Comparison of ENCODE assay signal across 12 cellular contexts in genomic region chr14:105162374-105162979, GRCh38. TPM values are rescaled to one million over a fixed set of nuclear protein-coding genes. Genes with fewer than 3 reads are reported as not detected.
DNase-seq lines count a peak whose midpoint lies in the region; ATAC-seq, FAIRE-seq and TF ChIP-seq lines count a peak whose summit lies in the region.
"Had no signal": no experiment of that assay in that cellular context is flagged by ENCODE, and none has a peak within 500 bp of the region (broad histone marks: within the 10 kb centered on the region; RNA-seq: fewer than 3 reads in every experiment).

No MANE protein-coding gene starts in this region.

- no peaks in the 10 kb centered on the region for H3K36me3 Mint-ChIP-seq in activated CD8-positive, alpha-beta memory T cell treated with anti-CD3 and anti-CD28 coated beads, Interleukin-2, amount 10 ng/mL, durations not matched to agents 7 days and 5 days
- no peaks in the 10 kb centered on the region for H3K36me3 Mint-ChIP-seq in type B pancreatic cell
- H3K36me3 Mint-ChIP-seq: activated naive CD4-positive, alpha-beta T cell treated with anti-CD3 and anti-CD28 coated beads, Interleukin-2, amount 50 U/mL, for 72 hours had no signal

- no peak overlapping the region for H3K4me3 ChIP-seq in NT2/D1 (ENCODE audit: insufficient read length, low read depth)
- no peak overlapping the region for H3K4me3 ChIP-seq in kidney (ENCODE audit: low read length in 2 of 2)
- H3K4me3 ChIP-seq: tibial artery had no signal

- H3K9me3 ChIP-seq in NT2/D1 (ENCODE audit: insufficient read depth, low read length) (no peaks in the 10 kb centered on the region), kidney (ENCODE audit: control insufficient read depth in 1 of 2, low read length in 2 of 2) (no peaks in the 10 kb centered on the region)
- H3K9me3 ChIP-seq: tibial artery had no signal

- no peaks in the 10 kb centered on the region for H3K27me3 ChIP-seq in NT2/D1 (ENCODE audit: insufficient read depth, insufficient read length)

- H3K27ac ChIP-seq in kidney (ENCODE audit: low read depth in 2 of 2, low read length in 2 of 2), result no peak overlapping the region
- H3K27ac ChIP-seq: tibial artery had no signal

- DNase-seq in activated CD8-positive, alpha-beta memory T cell treated with anti-CD3 and anti-CD28 coated beads, Interleukin-2, amount 10 ng/mL, durations not matched to agents 7 days and 5 days, result peak; percentile 74
- DNase-seq in activated CD8-positive, alpha-beta memory T cell treated with anti-CD3 and anti-CD28 coated beads for 24 hours, result no peak
- DNase-seq in NT2/D1 (ENCODE audit: low read depth, low spot score) (no peak), kidney (peak; percentile 89), type B pancreatic cell (ENCODE audit: extremely low spot score, unreplicated experiment) (no peak), SIG-M5 treated with dmso at 0.1 percent for 504 hours (lab: John Stamatoyannopoulos, UW; ENCODE audit: unreplicated experiment) (no peak)
- DNase-seq in stimulated activated naive CD8-positive, alpha-beta T cell treated with anti-CD3 and anti-CD28 coated beads, Interleukin-15, Interleukin-2, amounts not matched to agents 100 U/mL and 50 U/mL, for 24 hours, result no peak
- DNase-seq: ACHN, NCI-H146, tibial artery had no signal

- intact Hi-C loops in kidney (cut with DNase I), result no loop called here

- TF ChIP-seq CTCF in kidney (IDR thresholded peaks at IDR 0.05; ENCODE audit: borderline replicate concordance, extremely low read depth, insufficient read depth), result no peak
- no peak for TF ChIP-seq CTCF in type B pancreatic cell (conservative IDR thresholded peaks at IDR 0.05)

- peaks cover 41% of the 10 kb centered on the region for H3K4me1 ChIP-seq in NT2/D1 (ENCODE audit: insufficient read depth, insufficient read length)
- peaks cover 0 to 4% of the 10 kb centered on the region in 2 donors for H3K4me1 ChIP-seq in kidney (ENCODE audit: control insufficient read depth in 1 of 2, insufficient read depth in 1 of 2, low read depth in 1 of 2, low read length in 2 of 2)

- H3K4me3 Mint-ChIP-seq in activated CD8-positive, alpha-beta memory T cell treated with anti-CD3 and anti-CD28 coated beads, Interleukin-2, amount 10 ng/mL, durations not matched to agents 7 days and 5 days, result no peak overlapping the region
- H3K4me3 Mint-ChIP-seq in type B pancreatic cell, result no peak overlapping the region

- no peaks in the 10 kb centered on the region for H3K4me1 Mint-ChIP-seq in activated CD8-positive, alpha-beta memory T cell treated with anti-CD3 and anti-CD28 coated beads, Interleukin-2, amount 10 ng/mL, durations not matched to agents 7 days and 5 days
- no peaks in the 10 kb centered on the region for H3K4me1 Mint-ChIP-seq in type B pancreatic cell (ENCODE audit: unreplicated experiment)

- no peaks in the 10 kb centered on the region for H3K9me3 Mint-ChIP-seq in activated CD8-positive, alpha-beta memory T cell treated with anti-CD3 and anti-CD28 coated beads, Interleukin-2, amount 10 ng/mL, durations not matched to agents 7 days and 5 days (ENCODE audit: low read depth)
- no peaks in the 10 kb centered on the region for H3K9me3 Mint-ChIP-seq in type B pancreatic cell
- H3K9me3 Mint-ChIP-seq: activated naive CD4-positive, alpha-beta T cell treated with anti-CD3 and anti-CD28 coated beads, Interleukin-2, amount 50 U/mL, for 72 hours had no signal

- H3K27me3 Mint-ChIP-seq in activated CD8-positive, alpha-beta memory T cell treated with anti-CD3 and anti-CD28 coated beads, Interleukin-2, amount 10 ng/mL, durations not matched to agents 7 days and 5 days, result peaks cover 8% of the 10 kb centered on the region
- peaks cover 9% of the 10 kb centered on the region for H3K27me3 Mint-ChIP-seq in type B pancreatic cell

- CTCF ChIA-PET in activated CD8-positive, alpha-beta memory T cell treated with anti-CD3 and anti-CD28 coated beads, Interleukin-2, amount 10 ng/mL, durations not matched to agents 7 days and 5 days (lab: Charles Lee), result interaction anchor here (2.6 kb wide), 1 partner anchor 72 kb away, joined by 7 read pairs; no protein-coding TSS in a partner anchor

- H3K9ac ChIP-seq in NT2/D1 (ENCODE audit: insufficient read length, low read depth) (peak overlapping the region; percentile 28), kidney (ENCODE audit: low read length in 2 of 2) (no peak overlapping the region)

- FAIRE-seq in kidney (lab: Jason Lieb, UNC), result no peak

- peaks cover 3% of the 10 kb centered on the region for H3K36me3 ChIP-seq in NT2/D1 (ENCODE audit: insufficient read depth, insufficient read length, low read length)
- H3K36me3 ChIP-seq in kidney (ENCODE audit: control insufficient read depth in 1 of 2, insufficient read depth in 2 of 2, low read length in 2 of 2), result no peaks in the 10 kb centered on the region
- H3K36me3 ChIP-seq: tibial artery had no signal

- H3K27ac Mint-ChIP-seq in activated CD8-positive, alpha-beta memory T cell treated with anti-CD3 and anti-CD28 coated beads, Interleukin-2, amount 10 ng/mL, durations not matched to agents 7 days and 5 days, result no peak overlapping the region
- no peak overlapping the region for H3K27ac Mint-ChIP-seq in type B pancreatic cell
- H3K27ac Mint-ChIP-seq: activated naive CD4-positive, alpha-beta T cell treated with anti-CD3 and anti-CD28 coated beads, Interleukin-2, amount 50 U/mL, for 72 hours had no signal

- ATAC-seq in activated CD8-positive, alpha-beta memory T cell treated with anti-CD3 and anti-CD28 coated beads, Interleukin-2, amount 10 ng/mL, durations not matched to agents 7 days and 5 days, result peak; percentile 52
- peak; percentile 41 for ATAC-seq in stimulated activated naive CD8-positive, alpha-beta T cell treated with anti-CD3 and anti-CD28 coated beads, Interleukin-15, Interleukin-2, amounts not matched to agents 100 U/mL and 50 U/mL, for 24 hours
- ATAC-seq in HG03039 (IDR thresholded peaks at IDR 0.05; ENCODE audit: unreplicated experiment), result no peak

RNA-seq across cellular contexts. Expression of gene JAG2, which starts 6.1 kb away (rescaled TPM):
- 1 to 10 TPM in 1 of 2 experiments, under 1 TPM in 1; 0.76 to 3.2 TPM for total RNA-seq in activated CD8-positive, alpha-beta memory T cell treated with anti-CD3 and anti-CD28 coated beads, Interleukin-2, amount 10 ng/mL, durations not matched to agents 7 days and 5 days
- 26.1 TPM for total RNA-seq in kidney
- polyA plus RNA-seq in kidney (ENCODE audit: insufficient read depth, low read depth, low replicate concordance), result 6.3 TPM
- 16.5 and 37.1 TPM in 2 replicates for total RNA-seq in type B pancreatic cell (ENCODE audit: low replicate concordance)

RNA-seq across cellular contexts. Expression of gene NUDT14, which starts 18.6 kb away (rescaled TPM):
- 10 to 100 TPM; 16.2 to 20.9 TPM for total RNA-seq in activated CD8-positive, alpha-beta memory T cell treated with anti-CD3 and anti-CD28 coated beads, Interleukin-2, amount 10 ng/mL, durations not matched to agents 7 days and 5 days
- 48.6 TPM for total RNA-seq in kidney
- polyA plus RNA-seq in kidney (ENCODE audit: insufficient read depth, low read depth, low replicate concordance), result 59.1 TPM
- 33.3 and 49.6 TPM in 2 replicates for total RNA-seq in type B pancreatic cell (ENCODE audit: low replicate concordance)

Comparison
In these comparisons a context has a peak if more than half of its experiments do, and no peak if none do; other contexts are left out.
1. DNase-seq: peak in activated CD8-positive, alpha-beta memory T cell treated with anti-CD3 and anti-CD28 coated beads, Interleukin-2, amount 10 ng/mL, durations not matched to agents 7 days and 5 days (single experiment) and kidney (single experiment); none in activated CD8-positive, alpha-beta memory T cell treated with anti-CD3 and anti-CD28 coated beads for 24 hours (single experiment), NT2/D1 (single experiment), stimulated activated naive CD8-positive, alpha-beta T cell treated with anti-CD3 and anti-CD28 coated beads, Interleukin-15, Interleukin-2, amounts not matched to agents 100 U/mL and 50 U/mL, for 24 hours (single experiment), type B pancreatic cell (single experiment) and SIG-M5 treated with dmso at 0.1 percent for 504 hours (single experiment).